9 cellular contexts compared by ENCODE assay signal in the genomic region with DNA sequence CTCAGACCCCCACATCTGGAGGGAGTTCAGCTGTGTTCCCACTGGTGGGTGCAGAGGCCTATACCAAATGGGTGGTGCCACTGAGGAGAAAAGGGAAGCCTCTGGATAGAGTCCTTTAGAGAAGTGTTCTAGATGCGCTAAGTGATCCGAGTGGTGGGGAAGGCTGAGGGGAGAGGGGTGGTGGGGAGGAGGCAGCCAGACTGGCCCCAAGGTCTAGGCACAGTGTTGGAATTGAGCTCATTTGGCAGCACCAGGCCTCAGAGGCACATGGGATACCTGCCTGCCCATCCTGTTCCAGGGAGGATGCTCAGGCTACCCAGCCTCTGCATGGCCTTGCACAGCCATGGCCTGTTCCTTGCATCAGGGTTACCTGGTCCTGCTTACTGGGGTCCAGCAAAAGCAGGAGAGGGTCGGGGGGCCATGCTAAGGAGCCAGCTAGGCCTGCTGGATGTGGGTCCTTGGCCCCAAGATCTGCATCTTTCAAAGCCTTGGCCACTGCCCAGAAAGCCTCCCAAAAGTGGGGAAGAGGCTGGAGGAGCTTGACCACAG.
"Had no signal": no experiment of that assay in that cellular context is flagged by ENCODE, and none has a peak within 500 bp of the region (broad histone marks: within the 10 kb centered on the region; RNA-seq: fewer than 3 reads in every experiment).

No MANE protein-coding gene starts in this region.

- H3K4me3 Mint-ChIP-seq: activated CD4-positive, alpha-beta memory T cell treated with anti-CD3 and anti-CD28 coated beads, Interleukin-2, amount 10 ng/mL, durations not matched to agents 7 days and 5 days; activated CD4-positive, alpha-beta T cell treated with anti-CD3 and anti-CD28 coated beads for 36 hours; activated naive CD8-positive, alpha-beta T cell treated with anti-CD3 and anti-CD28 coated beads for 36 hours; endodermal cell; T-helper 2 cell treated with Interferon-gamma antibody and Interleukin-4, amounts not matched to agents 5 μg/mL and 100 μg/mL, for 36 hours had no signal

- DNase-seq: activated gamma-delta T cell had no signal

- H3K9me3 Mint-ChIP-seq: activated CD4-positive, alpha-beta memory T cell treated with anti-CD3 and anti-CD28 coated beads, Interleukin-2, amount 10 ng/mL, durations not matched to agents 7 days and 5 days; activated naive CD8-positive, alpha-beta T cell treated with anti-CD3 and anti-CD28 coated beads for 36 hours; endodermal cell; naive B cell; T-helper 2 cell treated with Interferon-gamma antibody and Interleukin-4, amounts not matched to agents 5 μg/mL and 100 μg/mL, for 36 hours had no signal

- H3K36me3 Mint-ChIP-seq: activated naive CD8-positive, alpha-beta T cell treated with anti-CD3 and anti-CD28 coated beads for 36 hours; naive B cell had no signal

- H3K4me1 Mint-ChIP-seq: activated naive CD8-positive, alpha-beta T cell treated with anti-CD3 and anti-CD28 coated beads for 36 hours; endodermal cell; naive B cell had no signal

- H3K27ac Mint-ChIP-seq: activated CD4-positive, alpha-beta memory T cell treated with anti-CD3 and anti-CD28 coated beads, Interleukin-2, amount 10 ng/mL, durations not matched to agents 7 days and 5 days; activated CD4-positive, alpha-beta T cell treated with anti-CD3 and anti-CD28 coated beads for 36 hours; activated naive CD8-positive, alpha-beta T cell treated with anti-CD3 and anti-CD28 coated beads for 36 hours; endodermal cell; T-helper 2 cell treated with Interferon-gamma antibody and Interleukin-4, amounts not matched to agents 5 μg/mL and 100 μg/mL, for 36 hours had no signal

- H3K27ac ChIP-seq: neutrophil, tibial nerve had no signal

- H3K27me3 Mint-ChIP-seq: activated CD4-positive, alpha-beta memory T cell treated with anti-CD3 and anti-CD28 coated beads, Interleukin-2, amount 10 ng/mL, durations not matched to agents 7 days and 5 days; activated CD4-positive, alpha-beta T cell treated with anti-CD3 and anti-CD28 coated beads for 36 hours; activated naive CD8-positive, alpha-beta T cell treated with anti-CD3 and anti-CD28 coated beads for 36 hours; naive B cell had no signal
